ENCODE assay signal across 1 cellular context in genomic region chrX:40173662-40174593, GRCh38.
A peak's percentile ranks its signal among the peaks of the same experiment; 100 is the strongest.
TF ChIP-seq lines count a peak whose summit lies in the region.

No MANE protein-coding gene starts in this region.

TF ChIP-seq in HepG2, 621 proteins besides CTCF, POLR2A, EP300 and RAD21 (continued from another document and continues in another):
- TF ChIP-seq ZNF512B (CRISPR knock-in tag; IDR thresholded peaks at IDR 0.05; ENCODE audit: borderline replicate concordance) (no peak), TFDP2 (CRISPR knock-in tag; IDR thresholded peaks at IDR 0.05) (0 out of 2 replicates have a peak, but pooled peaks have one; percentile 37), IKZF5 (CRISPR knock-in tag; IDR thresholded peaks at IDR 0.05) (no peak), HOXA3 (CRISPR knock-in tag; IDR thresholded peaks at IDR 0.05) (peak; percentile 30; the same call in 1 of the 2 replicates), KDM2A (CRISPR knock-in tag; IDR thresholded peaks at IDR 0.05; ENCODE audit: borderline replicate concordance, low read depth) (peak; percentile 36; the same call in 1 of the 2 replicates), SNAI1 (CRISPR knock-in tag; IDR thresholded peaks at IDR 0.05; ENCODE audit: borderline replicate concordance) (no peak), ZNF414 (CRISPR knock-in tag; IDR thresholded peaks at IDR 0.05) (no peak), POLR2G (IDR thresholded peaks at IDR 0.05; ENCODE audit: low read depth, low read length) (0 out of 2 replicates have a peak, but pooled peaks have one; percentile 27), HNF1A (IDR thresholded peaks at IDR 0.05; ENCODE audit: low read depth) (no peak), HNF1A (CRISPR knock-in tag; IDR thresholded peaks at IDR 0.05; ENCODE audit: borderline replicate concordance) (no peak), ISL2 (CRISPR knock-in tag; IDR thresholded peaks at IDR 0.05) (no peak), ZNF10 (CRISPR knock-in tag; IDR thresholded peaks at IDR 0.05; ENCODE audit: borderline replicate concordance, low read depth) (no peak), AKAP8 (CRISPR knock-in tag; IDR thresholded peaks at IDR 0.05) (0 out of 2 replicates have a peak, but pooled peaks have one; percentile 1), SAP130 (CRISPR knock-in tag; IDR thresholded peaks at IDR 0.05; ENCODE audit: low read depth) (peak; percentile 6; the same call in 1 of the 2 replicates), ZNF780A (CRISPR knock-in tag; IDR thresholded peaks at IDR 0.05) (no peak), ZNF343 (CRISPR knock-in tag; IDR thresholded peaks at IDR 0.05) (0 out of 2 replicates have a peak, but pooled peaks have one; percentile 46), PHF8 (CRISPR knock-in tag; IDR thresholded peaks at IDR 0.05) (peak; percentile 35; the same call in 1 of the 2 replicates), THRA (CRISPR knock-in tag; IDR thresholded peaks at IDR 0.05; ENCODE audit: borderline replicate concordance) (no peak), TERF1 (CRISPR knock-in tag; IDR thresholded peaks at IDR 0.05) (no peak), RBFOX2 (IDR thresholded peaks at IDR 0.05; ENCODE audit: low read depth, low read length) (peak; percentile 55), CEBPG (CRISPR knock-in tag; IDR thresholded peaks at IDR 0.05) (peak; percentile 37; the same call in 1 of the 2 replicates), NR2C2 (CRISPR knock-in tag; IDR thresholded peaks at IDR 0.05; ENCODE audit: borderline replicate concordance) (0 out of 2 replicates have a peak, but pooled peaks have one; percentile 41), PAXIP1 (CRISPR knock-in tag; conservative IDR thresholded peaks at IDR 0.05) (peak; percentile 54), HNF4A (CRISPR knock-in tag; IDR thresholded peaks at IDR 0.05) (no peak; the same call in 1 of the 2 replicates), FOXK1 (CRISPR knock-in tag; IDR thresholded peaks at IDR 0.05; ENCODE audit: borderline replicate concordance, low read depth) (0 out of 2 replicates have a peak, but pooled peaks have one; percentile 17), ZMAT3 (CRISPR knock-in tag; conservative IDR thresholded peaks at IDR 0.05) (no peak), HNRNPL (IDR thresholded peaks at IDR 0.05; ENCODE audit: low read depth, low read length) (0 out of 2 replicates have a peak, but pooled peaks have one; percentile 26), SOX6 (IDR thresholded peaks at IDR 0.05) (no peak), SOX6 (CRISPR knock-in tag; IDR thresholded peaks at IDR 0.05) (peak; percentile 20)
- TF ChIP-seq, protein P1, sequence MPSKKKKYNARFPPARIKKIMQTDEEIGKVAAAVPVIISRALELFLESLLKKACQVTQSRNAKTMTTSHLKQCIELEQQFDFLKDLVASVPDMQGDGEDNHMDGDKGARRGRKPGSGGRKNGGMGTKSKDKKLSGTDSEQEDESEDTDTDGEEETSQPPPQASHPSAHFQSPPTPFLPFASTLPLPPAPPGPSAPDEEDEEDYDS (CRISPR knock-in tag; IDR thresholded peaks at IDR 0.05): peak; percentile 52
- TF ChIP-seq, protein P2, sequence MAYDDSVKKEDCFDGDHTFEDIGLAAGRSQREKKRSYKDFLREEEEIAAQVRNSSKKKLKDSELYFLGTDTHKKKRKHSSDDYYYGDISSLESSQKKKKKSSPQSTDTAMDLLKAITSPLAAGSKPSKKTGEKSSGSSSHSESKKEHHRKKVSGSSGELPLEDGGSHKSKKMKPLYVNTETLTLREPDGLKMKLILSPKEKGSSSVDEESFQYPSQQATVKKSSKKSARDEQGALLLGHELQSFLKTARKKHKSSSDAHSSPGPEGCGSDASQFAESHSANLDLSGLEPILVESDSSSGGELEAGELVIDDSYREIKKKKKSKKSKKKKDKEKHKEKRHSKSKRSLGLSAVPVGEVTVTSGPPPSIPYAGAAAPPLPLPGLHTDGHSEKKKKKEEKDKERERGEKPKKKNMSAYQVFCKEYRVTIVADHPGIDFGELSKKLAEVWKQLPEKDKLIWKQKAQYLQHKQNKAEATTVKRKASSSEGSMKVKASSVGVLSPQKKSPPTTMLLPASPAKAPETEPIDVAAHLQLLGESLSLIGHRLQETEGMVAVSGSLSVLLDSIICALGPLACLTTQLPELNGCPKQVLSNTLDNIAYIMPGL (CRISPR knock-in tag; IDR thresholded peaks at IDR 0.05; ENCODE audit: borderline replicate concordance in 1 of 2, low read depth in 1 of 2): 0 out of 4 replicates have a peak, but pooled peaks of 1 of the 2 experiments have one; percentile 29
- TF ChIP-seq, protein P3, sequence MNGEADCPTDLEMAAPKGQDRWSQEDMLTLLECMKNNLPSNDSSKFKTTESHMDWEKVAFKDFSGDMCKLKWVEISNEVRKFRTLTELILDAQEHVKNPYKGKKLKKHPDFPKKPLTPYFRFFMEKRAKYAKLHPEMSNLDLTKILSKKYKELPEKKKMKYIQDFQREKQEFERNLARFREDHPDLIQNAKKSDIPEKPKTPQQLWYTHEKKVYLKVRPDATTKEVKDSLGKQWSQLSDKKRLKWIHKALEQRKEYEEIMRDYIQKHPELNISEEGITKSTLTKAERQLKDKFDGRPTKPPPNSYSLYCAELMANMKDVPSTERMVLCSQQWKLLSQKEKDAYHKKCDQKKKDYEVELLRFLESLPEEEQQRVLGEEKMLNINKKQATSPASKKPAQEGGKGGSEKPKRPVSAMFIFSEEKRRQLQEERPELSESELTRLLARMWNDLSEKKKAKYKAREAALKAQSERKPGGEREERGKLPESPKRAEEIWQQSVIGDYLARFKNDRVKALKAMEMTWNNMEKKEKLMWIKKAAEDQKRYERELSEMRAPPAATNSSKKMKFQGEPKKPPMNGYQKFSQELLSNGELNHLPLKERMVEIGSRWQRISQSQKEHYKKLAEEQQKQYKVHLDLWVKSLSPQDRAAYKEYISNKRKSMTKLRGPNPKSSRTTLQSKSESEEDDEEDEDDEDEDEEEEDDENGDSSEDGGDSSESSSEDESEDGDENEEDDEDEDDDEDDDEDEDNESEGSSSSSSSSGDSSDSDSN (CRISPR knock-in tag; IDR thresholded peaks at IDR 0.05): peak; percentile 47
- TF ChIP-seq, protein P4, sequence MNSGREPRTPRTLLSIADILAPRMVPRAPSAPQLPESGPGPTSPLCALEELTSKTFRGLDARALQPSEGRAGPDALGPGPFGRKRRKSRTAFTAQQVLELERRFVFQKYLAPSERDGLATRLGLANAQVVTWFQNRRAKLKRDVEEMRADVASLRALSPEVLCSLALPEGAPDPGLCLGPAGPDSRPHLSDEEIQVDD (CRISPR knock-in tag; IDR thresholded peaks at IDR 0.05; ENCODE audit: borderline replicate concordance): no peak
